ENCODE assay signal across 24 cellular contexts in the genomic region with DNA sequence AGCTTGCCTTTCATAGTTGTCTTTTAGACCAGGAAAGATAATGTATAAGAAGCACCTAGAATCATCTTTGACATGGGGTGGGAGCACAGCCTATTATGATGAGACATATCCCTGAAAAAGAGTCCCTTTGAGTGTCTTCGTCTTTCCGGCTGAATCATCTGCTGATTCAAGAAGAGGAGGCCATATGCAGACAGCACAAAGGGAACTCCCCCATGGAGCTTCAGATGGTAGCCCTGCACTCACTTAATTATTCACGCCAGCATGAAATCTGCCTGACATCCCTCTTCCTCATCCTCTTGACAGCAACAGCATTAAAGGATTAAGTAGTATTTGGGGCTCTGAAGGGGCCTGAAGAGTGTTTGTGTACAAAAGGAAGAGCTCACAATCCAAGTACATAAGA.
"Had no signal": no experiment of that assay in that cellular context is flagged by ENCODE, and none has a peak within 500 bp of the region (broad histone marks: within the 10 kb centered on the region; RNA-seq: fewer than 3 reads in every experiment).

No MANE protein-coding gene starts in this region.

- DNase-seq: activated CD4-positive, alpha-beta T cell treated with anti-CD3 and anti-CD28 coated beads for 4 hours; activated CD4-positive, alpha-beta T cell treated with anti-CD3 and anti-CD28 coated beads, Interleukin-2, amount 50 U/mL, for 48 hours; activated CD8-positive, alpha-beta memory T cell treated with anti-CD3 and anti-CD28 coated beads, Interleukin-2, amount 50 U/mL, for 48 hours; activated naive CD4-positive, alpha-beta T cell; activated naive CD8-positive, alpha-beta T cell treated with anti-CD3 and anti-CD28 coated beads, Interleukin-2, amount 10 ng/mL, durations not matched to agents 7 days and 5 days; activated T-cell treated with anti-CD3 and anti-CD28 coated beads, Interleukin-2, amount 50 U/mL, for 4 hours; amygdala; cerebellar nuclear complex; cortex of kidney; endodermal cell; heart right ventricle; left colon; mesendoderm; mucosa of descending colon; occipital lobe; posterior cingulate gyrus; right lobe of liver; stimulated activated CD4-positive, alpha-beta T cell treated with anti-CD3 and anti-CD28 coated beads, Interleukin-1b, Interleukin-23, amount 100 ng/mL, for 48 hours; T-helper 1 cell; upper lobe of left lung had no signal

- H3K27ac Mint-ChIP-seq: activated naive CD8-positive, alpha-beta T cell treated with anti-CD3 and anti-CD28 coated beads, Interleukin-2, amount 10 ng/mL, durations not matched to agents 7 days and 5 days; activated T-helper 2 cell treated with anti-CD3 and anti-CD28 coated beads, Interferon-gamma antibody, Interleukin-2, Interleukin-4, amounts not matched to agents 10 μg/mL and 5 μg/mL and 100 μg/mL, durations not matched to agents 14 hours and 24 hours and 36 hours; endodermal cell; WTC11 had no signal

- H3K9me3 ChIP-seq: heart right ventricle, mucosa of descending colon, right lobe of liver, thoracic aorta, upper lobe of left lung had no signal

- H3K36me3 Mint-ChIP-seq: activated naive CD8-positive, alpha-beta T cell treated with anti-CD3 and anti-CD28 coated beads, Interleukin-2, amount 10 ng/mL, durations not matched to agents 7 days and 5 days; WTC11 had no signal

- H3K27me3 ChIP-seq: heart right ventricle, right lobe of liver, upper lobe of left lung had no signal

- H3K4me1 ChIP-seq: heart right ventricle, right lobe of liver had no signal

- H3K36me3 ChIP-seq: heart right ventricle, right lobe of liver, thoracic aorta, upper lobe of left lung had no signal

- ATAC-seq: activated T-cell treated with anti-CD3 and anti-CD28 coated beads, Interleukin-2, amount 50 U/mL, for 4 hours; heart right ventricle; left colon; mucosa of descending colon; right lobe of liver; WTC11 had no signal

- H3K4me1 Mint-ChIP-seq: activated naive CD8-positive, alpha-beta T cell treated with anti-CD3 and anti-CD28 coated beads, Interleukin-2, amount 10 ng/mL, durations not matched to agents 7 days and 5 days had no signal

- H3K27ac ChIP-seq: heart right ventricle, right lobe of liver, skin epidermis, thoracic aorta, upper lobe of left lung had no signal

- H3K4me3 ChIP-seq: heart right ventricle, mucosa of descending colon, right lobe of liver, skin epidermis, thoracic aorta, upper lobe of left lung had no signal

- H3K9me3 Mint-ChIP-seq: activated naive CD8-positive, alpha-beta T cell treated with anti-CD3 and anti-CD28 coated beads, Interleukin-2, amount 10 ng/mL, durations not matched to agents 7 days and 5 days; activated T-cell treated with anti-CD3 and anti-CD28 coated beads, Interleukin-2, amount 50 U/mL, for 4 hours; activated T-helper 2 cell treated with anti-CD3 and anti-CD28 coated beads, Interferon-gamma antibody, Interleukin-2, Interleukin-4, amounts not matched to agents 10 μg/mL and 5 μg/mL and 100 μg/mL, durations not matched to agents 14 hours and 24 hours and 36 hours; endodermal cell; WTC11 had no signal

- H3K4me3 Mint-ChIP-seq: activated naive CD8-positive, alpha-beta T cell treated with anti-CD3 and anti-CD28 coated beads, Interleukin-2, amount 10 ng/mL, durations not matched to agents 7 days and 5 days; activated T-cell treated with anti-CD3 and anti-CD28 coated beads, Interleukin-2, amount 50 U/mL, for 4 hours; endodermal cell; WTC11 had no signal
